ENCODE assay signal across 17 cellular contexts in the genomic region with DNA sequence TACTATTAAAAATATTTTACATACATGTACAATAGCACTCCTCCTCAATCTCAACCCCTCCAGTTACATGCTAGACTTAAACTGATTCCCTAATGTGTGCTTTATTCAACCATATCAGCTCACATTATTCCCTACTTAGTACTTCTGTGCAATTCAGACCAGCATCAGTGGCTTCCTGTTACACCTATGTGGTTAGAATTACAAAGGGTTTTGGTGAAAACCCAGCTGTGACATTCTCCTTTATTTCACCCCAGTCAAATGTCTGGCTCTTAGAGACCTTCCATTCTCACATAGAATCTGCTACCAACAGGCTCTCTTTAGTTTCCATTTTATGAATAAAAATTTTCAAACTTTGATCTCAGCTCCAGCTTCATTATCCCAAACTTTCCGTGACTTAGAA.
DNase-seq lines count a peak whose midpoint lies in the region; ATAC-seq, FAIRE-seq and TF ChIP-seq lines count a peak whose summit lies in the region.
"Had no signal": no experiment of that assay in that cellular context is flagged by ENCODE, and none has a peak within 500 bp of the region (broad histone marks: within the 10 kb centered on the region; RNA-seq: fewer than 3 reads in every experiment).

No MANE protein-coding gene starts in this region.

- WGBS in GM12878 (ENCODE audit: insufficient coverage, insufficient replicate concordance, low lambda C conversion rate, missing lambda C conversion rate) = 90% methylated on average over 1 of the region's 1 CpG

- RAD21 ChIA-PET in GM12878 (lab: Charles Lee; ENCODE audit: unreplicated experiment) = interaction anchor here (1.1 to 1.9 kb wide), 5 partner anchors 9 to 254 kb away, joined by 3 to 8 read pairs (median 5); a partner anchor contains a TSS

- H3K9me3 ChIP-seq in Loucy (ENCODE audit: insufficient read depth, low read depth, low read length) (no peaks in the 10 kb centered on the region), GM12878 (replicated peaks; ENCODE audit: control insufficient read depth, insufficient read depth, low read length) (no peaks in the 10 kb centered on the region; the same call in 1 of the 3 replicates)
- H3K9me3 ChIP-seq: Peyer's patch had no signal

- FAIRE-seq in GM12878 (lab: Jason Lieb, UNC) (no peak), H54 (lab: Jason Lieb, UNC) (no peak)
- FAIRE-seq: H1 had no signal

- no peak for DNase-seq in activated naive CD8-positive, alpha-beta T cell treated with anti-CD3 and anti-CD28 coated beads, Interleukin-2, amount 10 ng/mL, durations not matched to agents 7 days and 5 days
- no peak for DNase-seq in activated naive CD8-positive, alpha-beta T cell treated with anti-CD3 and anti-CD28 coated beads, Interleukin-2, amount 50 U/mL, for 24 hours
- DNase-seq in GM12878 (ENCODE audit: low read depth, low spot score) = no peak
- no peak for DNase-seq in H54 (ENCODE audit: insufficient read length, low spot score)
- DNase-seq in RWPE1 (ENCODE audit: low spot score) = no peak
- DNase-seq: Calu3; CD4-positive, alpha-beta memory T cell; NCI-H1417 treated with DMSO at 0.1 percent for 48 hours; NCI-H2081; NCI-H526; Peyer's patch had no signal

- H3K4me1 Mint-ChIP-seq in activated naive CD8-positive, alpha-beta T cell treated with anti-CD3 and anti-CD28 coated beads, Interleukin-2, amount 10 ng/mL, durations not matched to agents 7 days and 5 days = peaks cover 6% of the 10 kb centered on the region
- H3K4me1 Mint-ChIP-seq in activated naive CD8-positive, alpha-beta T cell treated with anti-CD3 and anti-CD28 coated beads, Interleukin-2, amount 50 U/mL, for 24 hours = no peaks in the 10 kb centered on the region
- H3K4me1 Mint-ChIP-seq: CD4-positive, alpha-beta memory T cell had no signal

- H3K9me3 Mint-ChIP-seq in activated naive CD8-positive, alpha-beta T cell treated with anti-CD3 and anti-CD28 coated beads, Interleukin-2, amount 10 ng/mL, durations not matched to agents 7 days and 5 days = no peaks in the 10 kb centered on the region
- H3K9me3 Mint-ChIP-seq in activated naive CD8-positive, alpha-beta T cell treated with anti-CD3 and anti-CD28 coated beads, Interleukin-2, amount 50 U/mL, for 24 hours = no peaks in the 10 kb centered on the region

- H3K4me3 ChIP-seq in Loucy (ENCODE audit: low read length, poor library complexity, severe bottlenecking) (no peak overlapping the region), GM12878 (no peak overlapping the region)
- H3K4me3 ChIP-seq: BLaER1, Peyer's patch had no signal

- CTCF ChIA-PET in GM12878 (lab: Yijun Ruan, JAX) = interaction anchor here (3.2 kb wide), 1 partner anchor 18 kb away, joined by 10 read pairs; no protein-coding TSS in a partner anchor
- CTCF ChIA-PET in RWPE1 (lab: Yijun Ruan, JAX) = no interaction called here

- TF ChIP-seq EP300 in GM12878 (IDR thresholded peaks at IDR 0.05; ENCODE audit: borderline replicate concordance in 1 of 2, control insufficient read depth in 1 of 2, low read depth in 2 of 2, low read length in 2 of 2) = no peak

- TF ChIP-seq CTCF in Loucy (conservative IDR thresholded peaks at IDR 0.05; ENCODE audit: low read length) (no peak), GM12878 (IDR thresholded peaks at IDR 0.05 in 2 of 3, conservative IDR thresholded peaks at IDR 0.05 in 1 of 3; ENCODE audit: control insufficient read depth in 2 of 3, extremely low read depth in 1 of 3, insufficient read depth in 1 of 3, low read depth in 3 of 3, low read length in 3 of 3) (no peak), RWPE1 (conservative IDR thresholded peaks at IDR 0.05; ENCODE audit: low read depth) (no peak)

- no peaks in the 10 kb centered on the region for H3F3A ChIP-seq in Loucy (ENCODE audit: low read depth)

- peaks cover 14% of the 10 kb centered on the region for H3K4me1 ChIP-seq in Loucy (ENCODE audit: insufficient read depth, low read length, poor library complexity, severe bottlenecking)
- no peaks in the 10 kb centered on the region for H3K4me1 ChIP-seq in GM12878 (ENCODE audit: control insufficient read depth, insufficient read depth, low read length)
- H3K4me1 ChIP-seq: BLaER1, Peyer's patch had no signal

- no TSS peak for BruUV-seq in GM12878 (replicated peaks; lab: Mats Ljungman, UMichigan)

- no peak overlapping the region for H3K27ac Mint-ChIP-seq in activated naive CD8-positive, alpha-beta T cell treated with anti-CD3 and anti-CD28 coated beads, Interleukin-2, amount 10 ng/mL, durations not matched to agents 7 days and 5 days
- H3K27ac Mint-ChIP-seq in activated naive CD8-positive, alpha-beta T cell treated with anti-CD3 and anti-CD28 coated beads, Interleukin-2, amount 50 U/mL, for 24 hours = no peak overlapping the region
- H3K27ac Mint-ChIP-seq: CD4-positive, alpha-beta memory T cell had no signal

- TF ChIP-seq RAD21 in GM12878 (IDR thresholded peaks at IDR 0.05; ENCODE audit: insufficient read depth, low read depth, low read length) = no peak

- no peaks in the 10 kb centered on the region for H3K36me3 Mint-ChIP-seq in activated naive CD8-positive, alpha-beta T cell treated with anti-CD3 and anti-CD28 coated beads, Interleukin-2, amount 10 ng/mL, durations not matched to agents 7 days and 5 days
- no peaks in the 10 kb centered on the region for H3K36me3 Mint-ChIP-seq in activated naive CD8-positive, alpha-beta T cell treated with anti-CD3 and anti-CD28 coated beads, Interleukin-2, amount 50 U/mL, for 24 hours (ENCODE audit: low read depth)
- H3K36me3 Mint-ChIP-seq: CD4-positive, alpha-beta memory T cell had no signal

- no peaks in the 10 kb centered on the region for H3K27me3 ChIP-seq in Loucy (ENCODE audit: insufficient read depth, low read length, poor library complexity, severe bottlenecking)
- H3K27me3 ChIP-seq in GM12878 (replicated peaks in 1 of 2; ENCODE audit: control insufficient read depth in 2 of 2, insufficient read depth in 2 of 2, low read length in 1 of 2) = no peaks in the 10 kb centered on the region
- H3K27me3 ChIP-seq: BLaER1, Peyer's patch had no signal

- H3K36me3 ChIP-seq in Loucy (ENCODE audit: insufficient read depth, low read length) (no peaks in the 10 kb centered on the region), GM12878 (ENCODE audit: control insufficient read depth in 2 of 2, insufficient read depth in 2 of 2, low read length in 1 of 2) (no peaks in the 10 kb centered on the region)
- H3K36me3 ChIP-seq: BLaER1, Peyer's patch had no signal

- H3K4me2 ChIP-seq in Loucy (ENCODE audit: low read depth, low read length, poor library complexity, severe bottlenecking) = peak overlapping the region; percentile 42
- no peak overlapping the region for H3K4me2 ChIP-seq in GM12878 (ENCODE audit: control insufficient read depth, insufficient read depth)
- H3K4me2 ChIP-seq: BLaER1, KMS-11 had no signal

- H3K4me3 Mint-ChIP-seq in activated naive CD8-positive, alpha-beta T cell treated with anti-CD3 and anti-CD28 coated beads, Interleukin-2, amount 10 ng/mL, durations not matched to agents 7 days and 5 days = no peak overlapping the region
- no peak overlapping the region for H3K4me3 Mint-ChIP-seq in activated naive CD8-positive, alpha-beta T cell treated with anti-CD3 and anti-CD28 coated beads, Interleukin-2, amount 50 U/mL, for 24 hours
- H3K4me3 Mint-ChIP-seq: CD4-positive, alpha-beta memory T cell had no signal

- H3K9ac ChIP-seq in Loucy (ENCODE audit: low read depth, low read length, poor library complexity, severe bottlenecking) (no peak overlapping the region), GM12878 (ENCODE audit: control insufficient read depth, insufficient read depth, low read length) (no peak overlapping the region)
- H3K9ac ChIP-seq: BLaER1, KMS-11 had no signal

- SMC1A ChIA-PET in GM12878 (lab: Charles Lee; ENCODE audit: uncharacterized antibody, unreplicated experiment) = interaction anchor here (0.6 to 7.9 kb wide), 8 partner anchors 8 to 173 kb away, joined by 3 to 56 read pairs (median 4); a partner anchor contains a TSS

- no peaks in the 10 kb centered on the region for H3K79me2 ChIP-seq in Loucy (ENCODE audit: insufficient read depth, low read length)
- H3K79me2 ChIP-seq in GM12878 (ENCODE audit: control insufficient read depth, insufficient read depth, low read length) = no peaks in the 10 kb centered on the region

- peak; percentile 42 for ATAC-seq in activated naive CD8-positive, alpha-beta T cell treated with anti-CD3 and anti-CD28 coated beads, Interleukin-2, amount 10 ng/mL, durations not matched to agents 7 days and 5 days (ENCODE audit: low read depth)
- no peak for ATAC-seq in activated naive CD8-positive, alpha-beta T cell treated with anti-CD3 and anti-CD28 coated beads, Interleukin-2, amount 50 U/mL, for 24 hours
- no peak for ATAC-seq in GM12878
- no peak for ATAC-seq in HG02840 (IDR thresholded peaks at IDR 0.05; ENCODE audit: low FRiP score, unreplicated experiment)
- ATAC-seq: Right ventricle myocardium inferior had no signal

- H2AFZ ChIP-seq in Loucy (ENCODE audit: low read length) = no peak overlapping the region
- H2AFZ ChIP-seq in GM12878 (ENCODE audit: control insufficient read depth, low read depth, low read length) = no peak overlapping the region

- peaks cover 17% of the 10 kb centered on the region for H3K27me3 Mint-ChIP-seq in activated naive CD8-positive, alpha-beta T cell treated with anti-CD3 and anti-CD28 coated beads, Interleukin-2, amount 10 ng/mL, durations not matched to agents 7 days and 5 days
- H3K27me3 Mint-ChIP-seq in activated naive CD8-positive, alpha-beta T cell treated with anti-CD3 and anti-CD28 coated beads, Interleukin-2, amount 50 U/mL, for 24 hours = no peaks in the 10 kb centered on the region
- H3K27me3 Mint-ChIP-seq: CD4-positive, alpha-beta memory T cell had no signal

- TF ChIP-seq POLR2A in GM12878 (IDR thresholded peaks at IDR 0.05; ENCODE audit: low read depth, low read length) (no peak), H54 (IDR thresholded peaks at IDR 0.05; ENCODE audit: low read depth, low read length) (no peak)

- POLR2A ChIA-PET in activated naive CD8-positive, alpha-beta T cell treated with anti-CD3 and anti-CD28 coated beads, Interleukin-2, amount 10 ng/mL, durations not matched to agents 7 days and 5 days (lab: Charles Lee) = no interaction called here
- POLR2A ChIA-PET in GM12878 (lab: Charles Lee) (no interaction called here), RWPE1 (lab: Yijun Ruan, JAX; ENCODE audit: low non-redundant PET) (no interaction called here)

- H3K9me2 ChIP-seq in Loucy (replicated peaks; ENCODE audit: low read depth, low read length) = no peaks in the 10 kb centered on the region

- intact Hi-C loops in GM12878 (cut with micrococcal nuclease; ENCODE audit: unreplicated experiment) = no loop called here

- in situ Hi-C loops in GM12878 (cut with MboI) = no loop called here

- H3K27ac ChIP-seq in GM12878 (ENCODE audit: control insufficient read depth, insufficient read depth) (no peak overlapping the region), RWPE1 (no peak overlapping the region)
- H3K27ac ChIP-seq: BLaER1, KMS-11, Peyer's patch had no signal

- no peaks in the 10 kb centered on the region for H4K20me1 ChIP-seq in Loucy (ENCODE audit: insufficient read depth, low read length, poor library complexity, severe bottlenecking)
- H4K20me1 ChIP-seq in GM12878 (ENCODE audit: control insufficient read depth, insufficient read depth) = no peaks in the 10 kb centered on the region
- H4K20me1 ChIP-seq: BLaER1 had no signal
